In the genomic region with DNA sequence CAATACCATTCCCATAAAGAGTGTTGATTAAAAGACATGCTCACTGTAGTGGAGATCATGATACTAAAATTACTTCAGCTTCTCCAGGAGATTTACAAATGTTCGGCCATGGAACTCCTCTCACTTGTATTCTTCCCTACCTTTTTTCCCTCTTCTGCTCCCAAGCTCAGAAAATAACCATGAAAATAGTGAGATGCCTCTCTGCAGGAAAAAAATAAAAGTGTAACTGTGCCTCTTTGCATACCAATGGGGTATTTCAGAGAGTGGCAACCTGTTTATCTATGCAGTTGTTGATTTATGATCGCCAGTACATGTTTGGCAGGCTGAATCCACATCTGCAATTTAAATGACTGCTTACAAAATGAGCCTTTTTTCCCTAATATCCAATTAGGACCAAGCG, we compare ENCODE assay signal across 18 cellular contexts.
DNase-seq lines count a peak whose midpoint lies in the region; ATAC-seq and TF ChIP-seq lines count a peak whose summit lies in the region.
"Had no signal": no experiment of that assay in that cellular context is flagged by ENCODE, and none has a peak within 500 bp of the region (broad histone marks: within the 10 kb centered on the region; RNA-seq: fewer than 3 reads in every experiment).

No MANE protein-coding gene starts in this region.

- H3K27me3 ChIP-seq in uterus = no peaks in the 10 kb centered on the region
- H3K27me3 ChIP-seq: Peyer's patch, SJCRH30 had no signal

- intact Hi-C loops in uterus (cut with DNase I; ENCODE audit: low total_unique reads) = no loop called here

- H3K4me3 ChIP-seq in uterus = no peak overlapping the region
- H3K4me3 ChIP-seq: GM12878, Peyer's patch, SJCRH30 had no signal

- TF ChIP-seq POLR2A in uterus (IDR thresholded peaks at IDR 0.05) = no peak

- no peak for TF ChIP-seq CTCF in uterus (IDR thresholded peaks at IDR 0.05)

- peak overlapping the region; percentile 62 to 76 for H3K27ac ChIP-seq in uterus
- H3K27ac ChIP-seq: SJCRH30 had no signal

- H3K36me3 ChIP-seq in uterus = no peaks in the 10 kb centered on the region
- H3K36me3 ChIP-seq: Peyer's patch had no signal

- no peak for ATAC-seq in HG03139 (IDR thresholded peaks at IDR 0.05; ENCODE audit: unreplicated experiment)
- ATAC-seq: GM12878 had no signal

- H3K9me3 ChIP-seq in uterus = no peaks in the 10 kb centered on the region
- H3K9me3 ChIP-seq: Peyer's patch, SJCRH30 had no signal

- H3K4me1 ChIP-seq in uterus = peaks cover 0 to 6% of the 10 kb centered on the region in 2 donors

- peak; percentile 36 for DNase-seq in NCI-H69 (lab: John Stamatoyannopoulos, UW)
- DNase-seq in globus pallidus (ENCODE audit: low spot score) = peak; percentile 42
- peak; percentile 47 for DNase-seq in pons (ENCODE audit: low spot score)
- no peak for DNase-seq in uterus
- no peak for DNase-seq in DMS153 (lab: John Stamatoyannopoulos, UW)
- no peak for DNase-seq in NCI-H226
- DNase-seq: CD4-positive, alpha-beta T cell; COR-L47; DND-41; H9; NCI-H1105; NCI-H2029 treated with DMSO at 0.1 percent for 48 hours; NCI-H345; NCI-H524 treated with DMSO at 0.1 percent for 48 hours; Peyer's patch; SJCRH30 had no signal

Comparison
In these comparisons a context has a peak if more than half of its experiments do, and no peak if none do; other contexts are left out.
1. DNase-seq: peak in NCI-H69 (single experiment), globus pallidus (single experiment) and pons (single experiment); none in uterus (0 of 2), DMS153 (single experiment) and NCI-H226 (single experiment).